9 cellular contexts compared by ENCODE assay signal in the genomic region with DNA sequence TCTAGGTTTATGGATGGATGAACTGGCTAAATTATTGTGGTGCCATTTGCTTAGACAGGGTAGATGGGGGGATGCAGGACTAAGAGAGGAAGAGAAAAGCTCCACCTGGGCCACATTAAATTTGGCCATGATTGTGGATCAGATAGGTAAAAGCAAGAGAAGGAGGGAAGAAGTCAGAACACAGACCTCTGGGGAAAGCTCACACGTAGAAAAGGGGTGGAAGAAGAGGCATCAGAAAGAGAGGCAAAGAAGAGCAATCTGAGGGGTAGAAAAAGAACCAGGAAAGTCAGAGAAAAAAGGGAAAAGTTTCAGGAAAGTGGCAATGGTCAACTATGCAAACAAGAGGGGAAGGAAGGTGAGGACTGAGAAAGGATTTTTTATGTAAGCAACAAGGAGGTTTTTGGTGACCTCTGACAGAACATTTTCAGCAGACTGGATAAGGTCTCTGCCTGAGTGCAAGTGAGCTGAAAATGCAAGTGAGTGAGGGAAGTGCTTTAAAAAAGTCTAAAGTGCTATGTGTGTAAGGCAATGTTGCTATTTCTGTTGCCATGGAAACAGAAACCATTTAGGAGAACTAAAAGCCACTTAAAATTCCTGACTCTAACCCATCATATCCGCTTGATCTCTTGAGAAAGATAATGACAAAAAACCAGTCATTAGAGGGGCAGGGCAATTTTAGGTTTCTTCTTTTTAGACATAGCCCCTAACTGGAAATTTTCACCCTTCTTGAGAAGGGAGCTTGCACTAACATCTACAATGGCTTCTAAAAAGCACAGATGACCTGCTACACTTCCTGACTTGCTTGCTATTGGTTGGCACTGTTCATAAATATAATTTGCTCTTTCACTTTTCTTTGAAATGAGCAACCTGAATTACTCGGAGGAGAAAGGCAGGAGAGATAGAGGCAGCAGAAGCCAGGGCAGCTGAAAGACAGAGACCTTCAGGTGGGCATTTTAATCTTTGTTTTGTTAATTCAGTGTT. TPM values are rescaled to one million over a fixed set of nuclear protein-coding genes. Genes with fewer than 3 reads are reported as not detected.
DNase-seq lines count a peak whose midpoint lies in the region; ATAC-seq and TF ChIP-seq lines count a peak whose summit lies in the region.
"Had no signal": no experiment of that assay in that cellular context is flagged by ENCODE, and none has a peak within 500 bp of the region (broad histone marks: within the 10 kb centered on the region; RNA-seq: fewer than 3 reads in every experiment).

A gene with protein sequence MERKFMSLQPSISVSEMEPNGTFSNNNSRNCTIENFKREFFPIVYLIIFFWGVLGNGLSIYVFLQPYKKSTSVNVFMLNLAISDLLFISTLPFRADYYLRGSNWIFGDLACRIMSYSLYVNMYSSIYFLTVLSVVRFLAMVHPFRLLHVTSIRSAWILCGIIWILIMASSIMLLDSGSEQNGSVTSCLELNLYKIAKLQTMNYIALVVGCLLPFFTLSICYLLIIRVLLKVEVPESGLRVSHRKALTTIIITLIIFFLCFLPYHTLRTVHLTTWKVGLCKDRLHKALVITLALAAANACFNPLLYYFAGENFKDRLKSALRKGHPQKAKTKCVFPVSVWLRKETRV (plus strand): TSS at position 856 of the 981 bp plus-strand sequence. CDS start 52,889 bp downstream, outside the sequence.

- H2BK15ac ChIP-seq in H9 (ENCODE audit: low read depth, low read length) = no peak within 1 kb of the TSS

- no peak within 1 kb of the TSS for H3K4me3 Mint-ChIP-seq in H9

- no peak within 1 kb of the TSS for H3K56ac ChIP-seq in H9 (ENCODE audit: insufficient read length, low read depth, low read length)

- H2BK120ac ChIP-seq in H9 (ENCODE audit: low read depth, low read length, poor library complexity, severe bottlenecking) = no peak within 1 kb of the TSS

- H4K5ac ChIP-seq in H9 (ENCODE audit: insufficient read length, low read depth, low read length) = no peak within 1 kb of the TSS

- H3K27ac Mint-ChIP-seq in H9 = no peak within 1 kb of the TSS

- H3K23ac ChIP-seq in H9 (ENCODE audit: insufficient read length, low read depth, low read length) = no peak within 1 kb of the TSS

- no peak within 1 kb of the TSS for H3K18ac ChIP-seq in H9 (ENCODE audit: insufficient read length, low read depth, low read length)

- ATAC-seq in GM18498 (IDR thresholded peaks at IDR 0.05; ENCODE audit: unreplicated experiment) (peak; percentile 87), HG02623 (IDR thresholded peaks at IDR 0.05; ENCODE audit: unreplicated experiment) (peak; percentile 59)

- H3K79me2 ChIP-seq in H9 (ENCODE audit: insufficient read depth, low read length) = no peaks in the 10 kb centered on the region

- no peak within 1 kb of the TSS for H3T11ph ChIP-seq in H9 (ENCODE audit: low read length)

- H2BK5ac ChIP-seq in H9 (ENCODE audit: insufficient read length, low read length) = no peak within 1 kb of the TSS

- H3K79me1 ChIP-seq in H9 (ENCODE audit: insufficient read depth, low read depth, low read length, poor library complexity, severe bottlenecking) = no peaks in the 10 kb centered on the region

- TF ChIP-seq CTCF in H9 (conservative IDR thresholded peaks at IDR 0.05) = no peak

- H3K23me2 ChIP-seq in H9 (ENCODE audit: insufficient read length, low read depth, low read length, poor library complexity, severe bottlenecking) = no peaks in the 10 kb centered on the region

- peaks cover 3 to 6% of the 10 kb centered on the region in 2 experiments; a peak in 3 of 4 replicates for H3K4me1 Mint-ChIP-seq in H9

- DNase-seq in SIG-M5 (lab: John Stamatoyannopoulos, UW) (peak; percentile 84), fibroblast of gingiva (ENCODE audit: low read depth) (peak; percentile 10), pons (ENCODE audit: low spot score) (peak; percentile 46), H9 (no peak), ecto neural progenitor cell (ENCODE audit: low spot score) (no peak), occipital lobe (lab: John Stamatoyannopoulos, UW) (no peak)
- DNase-seq: psoas muscle had no signal

- no peaks in the 10 kb centered on the region for H3K27me3 ChIP-seq in H9 (ENCODE audit: insufficient read depth, low read length)

- no peak within 1 kb of the TSS for H3K14ac ChIP-seq in H9 (ENCODE audit: insufficient read depth, low read length)

- no peak within 1 kb of the TSS for H2BK12ac ChIP-seq in H9 (ENCODE audit: insufficient read length, low read depth, low read length)

- H3K36me3 Mint-ChIP-seq in H9 (ENCODE audit: insufficient read depth in 1 of 3, low read depth in 3 of 3) = no peaks in the 10 kb centered on the region

- no peak within 1 kb of the TSS for H4K8ac ChIP-seq in H9 (replicated peaks; ENCODE audit: insufficient read length, low read depth, low read length)

- no peak within 1 kb of the TSS for H3K9ac ChIP-seq in H9 (ENCODE audit: extremely low read depth, insufficient read length, low read length)

- no peaks in the 10 kb centered on the region for H3K9me3 ChIP-seq in H9 (ENCODE audit: control insufficient read depth, low read depth, low read length)
- H3K9me3 ChIP-seq: psoas muscle had no signal

- WGBS in H9 (ENCODE audit: extremely low coverage, insufficient read length, low lambda C conversion rate) = no CpG with 5 or more reads among the region's 3 CpGs

- no peaks in the 10 kb centered on the region for H4K20me1 ChIP-seq in H9 (ENCODE audit: control insufficient read depth, insufficient read depth, insufficient read length)

- H3K9me3 Mint-ChIP-seq in H9 = no peaks in the 10 kb centered on the region; a peak in 1 of 5 replicates

- no peak within 1 kb of the TSS for H2BK20ac ChIP-seq in H9 (ENCODE audit: low read depth, low read length, poor library complexity, severe bottlenecking)

- H3K4me1 ChIP-seq in H9 (ENCODE audit: insufficient read depth, low read length) = no peaks in the 10 kb centered on the region
- H3K4me1 ChIP-seq: psoas muscle had no signal

- no peak within 1 kb of the TSS for H3K4ac ChIP-seq in H9 (ENCODE audit: low read depth, low read length)

- no peak within 1 kb of the TSS for H2AK5ac ChIP-seq in H9 (ENCODE audit: insufficient read length, low read length)

- no peak within 1 kb of the TSS for H3K27ac ChIP-seq in H9 (ENCODE audit: insufficient read length, low read depth, low read length)
- H3K27ac ChIP-seq: psoas muscle had no signal

- H2AFZ ChIP-seq in H9 (ENCODE audit: low read length) = no peak within 1 kb of the TSS

- no peak within 1 kb of the TSS for H4K91ac ChIP-seq in H9 (ENCODE audit: insufficient read length, low read depth, low read length)

- no peaks in the 10 kb centered on the region for H3K27me3 Mint-ChIP-seq in H9 (ENCODE audit: low read depth)

- no peak within 1 kb of the TSS for H3K4me2 ChIP-seq in H9 (ENCODE audit: insufficient read depth, insufficient read length, low read length)

RNA-seq across cellular contexts. Expression of the gene that starts here (rescaled TPM):
- not detected in 2 replicates for total RNA-seq in H9 (2021)
- total RNA-seq in occipital lobe = 1.1 TPM

Comparison
In these comparisons a context has a peak if more than half of its experiments do, and no peak if none do; other contexts are left out.
1. DNase-seq: peak in SIG-M5 (single experiment), fibroblast of gingiva (single experiment) and pons (single experiment); none in H9 (single experiment), ecto neural progenitor cell (single experiment) and occipital lobe (single experiment).